In the genomic region with DNA sequence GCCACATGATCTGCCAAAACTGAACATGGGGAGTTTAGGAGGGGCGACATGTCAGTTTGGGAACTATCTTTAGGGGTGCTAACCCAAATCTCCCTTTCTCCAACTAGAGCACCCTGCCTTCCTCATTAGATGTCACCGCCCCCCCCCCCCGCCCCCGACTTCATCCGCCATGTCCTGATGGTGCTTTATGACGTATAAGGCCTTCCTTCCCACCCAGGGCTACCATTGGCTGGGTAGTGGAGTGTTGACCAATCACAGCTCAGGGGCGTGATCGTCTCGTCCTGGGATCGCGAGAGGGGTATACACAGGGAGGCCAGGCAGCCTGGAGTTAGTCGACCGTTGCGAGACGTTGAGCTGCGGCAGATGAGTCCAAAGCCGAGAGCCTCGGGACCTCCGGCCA, we compare ENCODE assay signal across 15 cellular contexts. TPM values are rescaled to one million over a fixed set of nuclear protein-coding genes. Genes with fewer than 3 reads are reported as not detected.
"Had no signal": no experiment of that assay in that cellular context is flagged by ENCODE, and none has a peak within 500 bp of the region (broad histone marks: within the 10 kb centered on the region; RNA-seq: fewer than 3 reads in every experiment).

VCY1B (plus strand) TSS at position 301 of the 400 bp plus-strand sequence; CDS start at position 364, 63 bp downstream.

RNA-seq across cellular contexts. Expression of gene VCY1B, which starts in this region (rescaled TPM):
- total RNA-seq: stomach, subcutaneous adipose tissue, suprapubic skin, temporal lobe, thoracic aorta, thyroid gland, tibial nerve, transverse colon, upper lobe of left lung, upper lobe of right lung, ureter, urinary bladder, uterus, vagina had no signal
- polyA plus RNA-seq: stomach, thymus, urinary bladder had no signal
